In genomic region chr15:52788099-52788986, GRCh38 we compare ENCODE assay signal across 13 cellular contexts. TPM values are rescaled to one million over a fixed set of nuclear protein-coding genes. Genes with fewer than 3 reads are reported as not detected.
DNase-seq lines count a peak whose midpoint lies in the region; ATAC-seq and TF ChIP-seq lines count a peak whose summit lies in the region.
"Had no signal": no experiment of that assay in that cellular context is flagged by ENCODE, and none has a peak within 500 bp of the region (broad histone marks: within the 10 kb centered on the region; RNA-seq: fewer than 3 reads in every experiment).

No MANE protein-coding gene starts in this region.

- H3K79me2 ChIP-seq in neural cell (replicated peaks; ENCODE audit: insufficient read depth, low read length): no peaks in the 10 kb centered on the region

- DNase-seq in NCI-H82 (lab: John Stamatoyannopoulos, UW) (peak; percentile 51), NCI-H82 treated with DMSO at 0.1 percent for 48 hours (lab: John Stamatoyannopoulos, UW; ENCODE audit: unreplicated experiment) (no peak)
- no peak for DNase-seq in central memory CD8-positive, alpha-beta T cell (ENCODE audit: low spot score in 2 of 2)
- no peak for DNase-seq in stimulated activated CD4-positive, alpha-beta T cell treated with anti-CD3 and anti-CD28 coated beads, Interleukin-2, amount 100 ng/mL, for 24 hours
- DNase-seq: GOT3, hypothalamus, NCI-H2171, SIG-M5 had no signal

- no peak for TF ChIP-seq RAD21 in neural cell (conservative IDR thresholded peaks at IDR 0.05)

- peaks cover 92% of the 10 kb centered on the region for H3K27me3 Mint-ChIP-seq in central memory CD8-positive, alpha-beta T cell

- H3K9ac ChIP-seq in HUES48 (ENCODE audit: low read depth, low read length) (no peak overlapping the region), neural cell (ENCODE audit: low read length) (peak overlapping the region; percentile 58)
- H3K9ac ChIP-seq: KMS-11 had no signal

- peaks cover 9% of the 10 kb centered on the region for H3K36me3 Mint-ChIP-seq in central memory CD8-positive, alpha-beta T cell (ENCODE audit: insufficient read depth)

- H3K4me3 ChIP-seq in HUES48 (ENCODE audit: low read depth, low read length) (peak overlapping the region; percentile 25), neural cell (ENCODE audit: low read length) (peak overlapping the region; percentile 77)

- TF ChIP-seq EP300 in neural cell (conservative IDR thresholded peaks at IDR 0.05; ENCODE audit: poor library complexity, severe bottlenecking): no peak

- H3K4me3 Mint-ChIP-seq in central memory CD8-positive, alpha-beta T cell: peak overlapping the region; percentile 71

- no peak for ATAC-seq in central memory CD8-positive, alpha-beta T cell (replicated peaks; ENCODE audit: extremely low read depth, poor library complexity, severe bottlenecking)
- ATAC-seq in HG03457 (IDR thresholded peaks at IDR 0.05; ENCODE audit: unreplicated experiment) (no peak), HG03432 (IDR thresholded peaks at IDR 0.05; ENCODE audit: unreplicated experiment) (no peak)

- H3K4me1 Mint-ChIP-seq in central memory CD8-positive, alpha-beta T cell: peaks cover 16% of the 10 kb centered on the region

- H3K9me2 ChIP-seq in neural cell (ENCODE audit: insufficient read depth, low read length): no peaks in the 10 kb centered on the region

- no peaks in the 10 kb centered on the region for H3K9me3 Mint-ChIP-seq in central memory CD8-positive, alpha-beta T cell

- H2AFZ ChIP-seq in neural cell (ENCODE audit: low read depth, low read length): no peak overlapping the region

- no peaks in the 10 kb centered on the region for H4K20me1 ChIP-seq in neural cell (ENCODE audit: insufficient read depth)

- H3F3A ChIP-seq in neural cell (ENCODE audit: insufficient read depth, low read length, poor library complexity, severe bottlenecking): no peaks in the 10 kb centered on the region

- H3K27me3 ChIP-seq in HUES48 (ENCODE audit: control insufficient read depth, insufficient read depth, low read length) (peaks cover 99% of the 10 kb centered on the region), neural cell (ENCODE audit: insufficient read depth, low read depth, low read length) (peaks cover 99% of the 10 kb centered on the region)

- H3K27ac ChIP-seq in HUES48 (ENCODE audit: low read depth, low read length) (no peak overlapping the region), neural cell (ENCODE audit: low read length) (no peak overlapping the region)
- H3K27ac ChIP-seq: KMS-11 had no signal

- H3K9me3 ChIP-seq in HUES48 (ENCODE audit: control insufficient read depth, insufficient read depth, low read length): no peaks in the 10 kb centered on the region
- peaks cover 2% of the 10 kb centered on the region for H3K9me3 ChIP-seq in neural cell (ENCODE audit: low read length)

- peak overlapping the region; percentile 53 for H3K27ac Mint-ChIP-seq in central memory CD8-positive, alpha-beta T cell (ENCODE audit: low read depth)

- peaks cover 73% of the 10 kb centered on the region for H3K4me1 ChIP-seq in HUES48 (ENCODE audit: control insufficient read depth, insufficient read depth, low read length)

- no peak for TF ChIP-seq CTCF in neural cell (IDR thresholded peaks at IDR 0.05; ENCODE audit: poor library complexity, severe bottlenecking)

- H3K36me3 ChIP-seq in HUES48 (ENCODE audit: control insufficient read depth, insufficient read depth, low read length) (no peaks in the 10 kb centered on the region), neural cell (ENCODE audit: insufficient read depth, low read length) (no peaks in the 10 kb centered on the region)

- no peak overlapping the region for H3K4me2 ChIP-seq in neural cell (ENCODE audit: low read length)

TF ChIP-seq in neural cell, 6 proteins besides CTCF, POLR2A, EP300 and RAD21:
- TF ChIP-seq SMC3 (conservative IDR thresholded peaks at IDR 0.05; ENCODE audit: poor library complexity) (no peak), EZH2 (IDR thresholded peaks at IDR 0.05; ENCODE audit: borderline replicate concordance, insufficient read depth, low read length, poor library complexity, severe bottlenecking) (peak; percentile 85)
TF ChIP-seq in neural cell: peak in this region for 1.

RNA-seq across cellular contexts. Expression of gene ONECUT1, which starts 1.8 kb away (rescaled TPM):
- 1.2 and 3.4 TPM in 2 replicates for polyA plus RNA-seq in neural cell
- polyA minus RNA-seq in neural cell: 6.8 and 25.6 TPM in 2 replicates
